1 cellular context compared by ENCODE assay signal in the genomic region with DNA sequence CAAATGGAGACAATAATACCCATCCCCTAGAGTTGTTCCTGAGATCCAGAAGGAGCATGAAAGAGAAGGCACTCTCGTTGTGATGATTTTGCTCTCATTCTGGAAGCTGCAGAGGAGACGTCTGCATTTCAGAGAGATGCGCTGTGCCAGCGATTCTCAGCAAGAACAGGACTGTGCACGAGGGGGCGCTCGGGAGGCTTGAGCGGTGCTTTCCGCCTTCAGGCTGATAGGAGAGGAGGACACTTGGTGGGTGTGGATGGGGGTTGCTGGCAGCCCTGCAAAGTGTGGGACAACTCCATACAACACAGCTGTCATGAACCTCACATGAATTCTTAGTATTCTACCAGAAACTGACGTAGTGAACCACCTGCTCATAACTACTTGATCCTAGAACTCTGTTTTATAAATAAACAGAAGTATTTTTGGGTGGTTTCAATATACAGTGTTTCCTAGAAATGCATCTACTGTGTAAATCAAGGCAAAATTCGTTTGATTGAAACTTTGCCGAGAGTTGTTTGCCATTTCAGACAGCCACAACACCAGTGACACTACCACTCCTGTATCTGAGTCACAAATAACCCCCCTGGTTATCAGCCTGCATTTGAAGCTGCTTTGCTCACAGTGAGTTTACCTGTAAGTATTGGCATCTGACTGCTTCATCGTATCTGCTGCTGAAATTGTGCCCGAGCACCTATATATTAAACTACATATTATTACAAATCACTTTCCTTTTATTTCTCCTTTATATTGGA.
TF ChIP-seq lines count a peak whose summit lies in the region.

No MANE protein-coding gene starts in this region.

TF ChIP-seq in GM23338, 12 proteins besides CTCF, POLR2A, EP300 and RAD21 (continued from another document):
- TF ChIP-seq, protein P1, sequence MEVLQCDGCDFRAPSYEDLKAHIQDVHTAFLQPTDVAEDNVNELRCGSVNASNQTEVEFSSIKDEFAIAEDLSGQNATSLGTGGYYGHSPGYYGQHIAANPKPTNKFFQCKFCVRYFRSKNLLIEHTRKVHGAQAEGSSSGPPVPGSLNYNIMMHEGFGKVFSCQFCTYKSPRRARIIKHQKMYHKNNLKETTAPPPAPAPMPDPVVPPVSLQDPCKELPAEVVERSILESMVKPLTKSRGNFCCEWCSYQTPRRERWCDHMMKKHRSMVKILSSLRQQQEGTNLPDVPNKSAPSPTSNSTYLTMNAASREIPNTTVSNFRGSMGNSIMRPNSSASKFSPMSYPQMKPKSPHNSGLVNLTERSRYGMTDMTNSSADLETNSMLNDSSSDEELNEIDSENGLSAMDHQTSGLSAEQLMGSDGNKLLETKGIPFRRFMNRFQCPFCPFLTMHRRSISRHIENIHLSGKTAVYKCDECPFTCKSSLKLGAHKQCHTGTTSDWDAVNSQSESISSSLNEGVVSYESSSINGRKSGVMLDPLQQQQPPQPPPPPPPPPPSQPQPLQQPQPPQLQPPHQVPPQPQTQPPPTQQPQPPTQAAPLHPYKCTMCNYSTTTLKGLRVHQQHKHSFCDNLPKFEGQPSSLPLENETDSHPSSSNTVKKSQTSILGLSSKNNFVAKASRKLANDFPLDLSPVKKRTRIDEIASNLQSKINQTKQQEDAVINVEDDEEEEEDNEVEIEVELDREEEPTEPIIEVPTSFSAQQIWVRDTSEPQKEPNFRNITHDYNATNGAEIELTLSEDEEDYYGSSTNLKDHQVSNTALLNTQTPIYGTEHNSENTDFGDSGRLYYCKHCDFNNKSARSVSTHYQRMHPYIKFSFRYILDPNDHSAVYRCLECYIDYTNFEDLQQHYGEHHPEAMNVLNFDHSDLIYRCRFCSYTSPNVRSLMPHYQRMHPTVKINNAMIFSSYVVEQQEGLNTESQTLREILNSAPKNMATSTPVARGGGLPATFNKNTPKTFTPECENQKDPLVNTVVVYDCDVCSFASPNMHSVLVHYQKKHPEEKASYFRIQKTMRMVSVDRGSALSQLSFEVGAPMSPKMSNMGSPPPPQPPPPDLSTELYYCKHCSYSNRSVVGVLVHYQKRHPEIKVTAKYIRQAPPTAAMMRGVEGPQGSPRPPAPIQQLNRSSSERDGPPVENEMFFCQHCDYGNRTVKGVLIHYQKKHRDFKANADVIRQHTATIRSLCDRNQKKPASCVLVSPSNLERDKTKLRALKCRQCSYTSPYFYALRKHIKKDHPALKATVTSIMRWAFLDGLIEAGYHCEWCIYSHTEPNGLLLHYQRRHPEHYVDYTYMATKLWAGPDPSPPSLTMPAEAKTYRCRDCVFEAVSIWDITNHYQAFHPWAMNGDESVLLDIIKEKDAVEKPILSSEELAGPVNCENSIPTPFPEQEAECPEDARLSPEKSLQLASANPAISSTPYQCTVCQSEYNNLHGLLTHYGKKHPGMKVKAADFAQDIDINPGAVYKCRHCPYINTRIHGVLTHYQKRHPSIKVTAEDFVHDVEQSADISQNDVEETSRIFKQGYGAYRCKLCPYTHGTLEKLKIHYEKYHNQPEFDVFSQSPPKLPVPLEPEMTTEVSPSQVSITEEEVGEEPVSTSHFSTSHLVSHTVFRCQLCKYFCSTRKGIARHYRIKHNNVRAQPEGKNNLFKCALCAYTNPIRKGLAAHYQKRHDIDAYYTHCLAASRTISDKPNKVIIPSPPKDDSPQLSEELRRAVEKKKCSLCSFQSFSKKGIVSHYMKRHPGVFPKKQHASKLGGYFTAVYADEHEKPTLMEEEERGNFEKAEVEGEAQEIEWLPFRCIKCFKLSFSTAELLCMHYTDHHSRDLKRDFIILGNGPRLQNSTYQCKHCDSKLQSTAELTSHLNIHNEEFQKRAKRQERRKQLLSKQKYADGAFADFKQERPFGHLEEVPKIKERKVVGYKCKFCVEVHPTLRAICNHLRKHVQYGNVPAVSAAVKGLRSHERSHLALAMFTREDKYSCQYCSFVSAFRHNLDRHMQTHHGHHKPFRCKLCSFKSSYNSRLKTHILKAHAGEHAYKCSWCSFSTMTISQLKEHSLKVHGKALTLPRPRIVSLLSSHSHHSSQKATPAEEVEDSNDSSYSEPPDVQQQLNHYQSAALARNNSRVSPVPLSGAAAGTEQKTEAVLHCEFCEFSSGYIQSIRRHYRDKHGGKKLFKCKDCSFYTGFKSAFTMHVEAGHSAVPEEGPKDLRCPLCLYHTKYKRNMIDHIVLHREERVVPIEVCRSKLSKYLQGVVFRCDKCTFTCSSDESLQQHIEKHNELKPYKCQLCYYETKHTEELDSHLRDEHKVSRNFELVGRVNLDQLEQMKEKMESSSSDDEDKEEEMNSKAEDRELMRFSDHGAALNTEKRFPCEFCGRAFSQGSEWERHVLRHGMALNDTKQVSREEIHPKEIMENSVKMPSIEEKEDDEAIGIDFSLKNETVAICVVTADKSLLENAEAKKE (CRISPR knock-in tag; IDR thresholded peaks at IDR 0.05) = no peak
- TF ChIP-seq STAT1 (IDR thresholded peaks at IDR 0.05; ENCODE audit: unreplicated experiment) (no peak), NANOG (IDR thresholded peaks at IDR 0.05; ENCODE audit: borderline replicate concordance) (no peak)
- TF ChIP-seq, protein P2, sequence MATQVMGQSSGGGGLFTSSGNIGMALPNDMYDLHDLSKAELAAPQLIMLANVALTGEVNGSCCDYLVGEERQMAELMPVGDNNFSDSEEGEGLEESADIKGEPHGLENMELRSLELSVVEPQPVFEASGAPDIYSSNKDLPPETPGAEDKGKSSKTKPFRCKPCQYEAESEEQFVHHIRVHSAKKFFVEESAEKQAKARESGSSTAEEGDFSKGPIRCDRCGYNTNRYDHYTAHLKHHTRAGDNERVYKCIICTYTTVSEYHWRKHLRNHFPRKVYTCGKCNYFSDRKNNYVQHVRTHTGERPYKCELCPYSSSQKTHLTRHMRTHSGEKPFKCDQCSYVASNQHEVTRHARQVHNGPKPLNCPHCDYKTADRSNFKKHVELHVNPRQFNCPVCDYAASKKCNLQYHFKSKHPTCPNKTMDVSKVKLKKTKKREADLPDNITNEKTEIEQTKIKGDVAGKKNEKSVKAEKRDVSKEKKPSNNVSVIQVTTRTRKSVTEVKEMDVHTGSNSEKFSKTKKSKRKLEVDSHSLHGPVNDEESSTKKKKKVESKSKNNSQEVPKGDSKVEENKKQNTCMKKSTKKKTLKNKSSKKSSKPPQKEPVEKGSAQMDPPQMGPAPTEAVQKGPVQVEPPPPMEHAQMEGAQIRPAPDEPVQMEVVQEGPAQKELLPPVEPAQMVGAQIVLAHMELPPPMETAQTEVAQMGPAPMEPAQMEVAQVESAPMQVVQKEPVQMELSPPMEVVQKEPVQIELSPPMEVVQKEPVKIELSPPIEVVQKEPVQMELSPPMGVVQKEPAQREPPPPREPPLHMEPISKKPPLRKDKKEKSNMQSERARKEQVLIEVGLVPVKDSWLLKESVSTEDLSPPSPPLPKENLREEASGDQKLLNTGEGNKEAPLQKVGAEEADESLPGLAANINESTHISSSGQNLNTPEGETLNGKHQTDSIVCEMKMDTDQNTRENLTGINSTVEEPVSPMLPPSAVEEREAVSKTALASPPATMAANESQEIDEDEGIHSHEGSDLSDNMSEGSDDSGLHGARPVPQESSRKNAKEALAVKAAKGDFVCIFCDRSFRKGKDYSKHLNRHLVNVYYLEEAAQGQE (IDR thresholded peaks at IDR 0.05; ENCODE audit: unreplicated experiment) = no peak
